In the genomic region with DNA sequence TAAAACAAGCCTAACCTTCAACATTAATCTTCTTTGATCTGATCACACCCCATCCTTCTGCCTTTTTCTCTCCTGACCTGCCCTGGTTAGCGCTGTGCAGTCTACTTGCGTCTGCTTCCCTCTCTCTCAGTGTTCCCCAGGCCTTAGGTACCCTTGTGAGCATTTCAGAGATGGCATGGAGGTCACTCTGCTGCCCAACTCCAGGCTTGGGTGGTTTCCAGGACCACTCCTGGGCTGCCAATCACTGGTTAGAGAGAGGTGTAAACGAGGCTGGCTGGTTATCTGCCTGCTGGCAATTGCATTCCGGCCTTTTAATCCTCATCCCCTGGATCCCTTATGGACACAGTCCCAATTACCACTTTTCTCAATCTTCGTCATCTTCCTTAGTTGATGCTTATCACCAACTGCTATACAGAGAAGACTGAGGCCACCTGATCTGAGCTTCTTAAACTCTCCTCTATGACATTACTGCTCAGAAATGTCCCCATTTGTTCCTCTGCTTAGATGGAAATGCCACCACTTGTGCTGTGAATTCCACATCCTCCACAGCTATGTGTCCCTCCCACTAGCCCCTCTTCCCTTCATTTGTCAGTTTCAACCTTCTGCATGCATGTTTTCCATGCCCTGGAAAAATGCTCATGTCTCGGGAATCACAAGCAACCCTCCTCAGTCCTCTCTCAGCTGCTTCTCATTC, we compare ENCODE assay signal across 27 cellular contexts.
"Had no signal": no experiment of that assay in that cellular context is flagged by ENCODE, and none has a peak within 500 bp of the region (broad histone marks: within the 10 kb centered on the region; RNA-seq: fewer than 3 reads in every experiment).

No MANE protein-coding gene starts in this region.

- FAIRE-seq: keratinocyte, small intestine had no signal

- H3K9me3 ChIP-seq: body of pancreas, gastrocnemius medialis, neutrophil, vagina had no signal

- H3K27me3 ChIP-seq: body of pancreas, cardiac muscle cell, gastrocnemius medialis, neutrophil, upper lobe of left lung, vagina had no signal

- DNase-seq: activated CD4-positive, alpha-beta T cell treated with anti-CD3 and anti-CD28 coated beads for 48 hours; activated CD4-positive, alpha-beta T cell treated with anti-CD3 and anti-CD28 coated beads, Interleukin-2, amount 50 U/mL, for 48 hours; activated CD8-positive, alpha-beta memory T cell treated with anti-CD3 and anti-CD28 coated beads for 24 hours; activated effector memory CD4-positive, alpha-beta T cell treated with Interleukin-2 at 50 U/mL for 16 hours; activated naive CD4-positive, alpha-beta T cell treated with Interleukin-2 at 50 U/mL for 16 hours; anterior cingulate cortex; body of pancreas; dorsolateral prefrontal cortex; effector memory CD4-positive, alpha-beta T cell; erythroblast; gastrocnemius medialis; glutamatergic neuron; hippocampal formation; left cardiac atrium; midbrain; small intestine; stimulated activated CD4-positive, alpha-beta T cell treated with anti-CD3 and anti-CD28 coated beads, Interleukin-4, amount 100 ng/mL, for 24 hours; stimulated activated naive CD8-positive, alpha-beta T cell treated with anti-CD3 and anti-CD28 coated beads, Interleukin-15, amount 100 ng/mL, for 72 hours; substantia nigra; T-helper 1 cell; upper lobe of left lung had no signal

- H3K4me1 ChIP-seq: body of pancreas, gastrocnemius medialis, upper lobe of left lung, vagina had no signal

- H3K27ac ChIP-seq: body of pancreas, cardiac muscle cell, coronary artery, dorsolateral prefrontal cortex, gastrocnemius medialis, neutrophil, upper lobe of left lung, vagina, VCaP had no signal

- H3K36me3 ChIP-seq: cardiac muscle cell, gastrocnemius medialis, neutrophil, upper lobe of left lung, vagina had no signal

- H3K4me3 ChIP-seq: body of pancreas, cardiac muscle cell, coronary artery, dorsolateral prefrontal cortex, gastrocnemius medialis, upper lobe of left lung, vagina had no signal
